ENCODE assay signal across 8 cellular contexts in the genomic region with DNA sequence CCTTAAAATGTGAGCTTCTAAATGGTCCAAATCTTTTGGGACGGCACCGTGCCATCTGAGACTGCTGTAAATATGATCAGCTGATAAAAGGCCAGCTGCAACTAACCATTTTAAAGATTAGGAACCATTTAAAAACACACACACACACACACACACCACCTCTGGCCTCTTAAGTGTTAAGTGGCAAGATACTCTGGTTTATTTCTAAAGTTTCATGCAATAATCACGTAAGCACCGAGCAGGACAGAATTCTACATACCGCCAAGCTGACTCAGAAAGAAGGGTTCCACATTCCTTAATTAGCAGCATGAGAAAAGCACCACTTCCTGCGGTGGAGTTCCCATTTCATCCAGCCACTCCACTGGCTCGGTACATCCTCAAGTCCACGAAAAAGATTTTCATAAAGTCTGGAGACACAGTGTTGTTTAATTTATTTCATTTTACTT. TPM values are rescaled to one million over a fixed set of nuclear protein-coding genes. Genes with fewer than 3 reads are reported as not detected.
A peak's percentile ranks its signal among the peaks of the same experiment; 100 is the strongest.
DNase-seq lines count a peak whose midpoint lies in the region; ATAC-seq and TF ChIP-seq lines count a peak whose summit lies in the region.

No MANE protein-coding gene starts in this region.

- no peaks in the 10 kb centered on the region for H3K36me3 ChIP-seq in SJSA1

- TF ChIP-seq CTCF in HFF-Myc (IDR thresholded peaks at IDR 0.05; ENCODE audit: low read depth, low read length, missing control alignments) (no peak), foreskin keratinocyte (conservative IDR thresholded peaks at IDR 0.05) (no peak)

- ATAC-seq in foreskin keratinocyte: peak; percentile 92
- peak; percentile 9 for ATAC-seq in sciatic nerve

- peaks cover 43% of the 10 kb centered on the region for H3K4me1 ChIP-seq in SJSA1 (replicated peaks)
- peaks cover 20% of the 10 kb centered on the region for H3K4me1 ChIP-seq in foreskin keratinocyte

- H3K4me3 ChIP-seq in HFF-Myc (replicated peaks; ENCODE audit: low read depth, low read length) (no peak overlapping the region), SJSA1 (no peak overlapping the region)

- H3K27me3 ChIP-seq in SJSA1 (replicated peaks) (no peaks in the 10 kb centered on the region), foreskin keratinocyte (no peaks in the 10 kb centered on the region)

- H3K9me3 ChIP-seq in SJSA1 (replicated peaks): no peaks in the 10 kb centered on the region

- intact Hi-C loops in sciatic nerve (cut with DNase I): no loop called here

- DNase-seq in Daoy (ENCODE audit: low read depth) (peak; percentile 93), HFF-Myc (ENCODE audit: extremely low read depth, low read depth) (peak; percentile 94), SJSA1 (ENCODE audit: low read depth in 1 of 2, low spot score in 2 of 2) (peak; percentile 83 to 91), foreskin keratinocyte (peak; percentile 87 to 93), sciatic nerve (ENCODE audit: low spot score) (no peak), NCI-H510A treated with DMSO at 0.1 percent for 48 hours (lab: John Stamatoyannopoulos, UW) (no peak), GDM1 (lab: John Stamatoyannopoulos, UW) (no peak), DMS53 (lab: John Stamatoyannopoulos, UW) (no peak)

- H3K27ac ChIP-seq in SJSA1 (peak overlapping the region; percentile 92), foreskin keratinocyte (peak overlapping the region; percentile 66)

RNA-seq across cellular contexts. Expression of a gene that starts 17.8 kb away (rescaled TPM):
- 6.8 and 9.7 TPM in 2 replicates for total RNA-seq in Daoy (2014; rRNA removed; shearing (Covaris generic))
- 7.7 and 14.1 TPM in 2 replicates for total RNA-seq in SJSA1 (2014; rRNA removed; shearing (Covaris generic))
- total RNA-seq in foreskin keratinocyte: 36.8 and 37.4 TPM in 2 replicates
- 5.1 and 5.9 TPM in 2 replicates for polyA plus RNA-seq in foreskin keratinocyte
- 34.9 TPM for total RNA-seq in sciatic nerve

Comparison
In these comparisons a context has a peak if more than half of its experiments do, and no peak if none do; other contexts are left out.
1. DNase-seq: peak in Daoy (single experiment), HFF-Myc (single experiment), SJSA1 (2 of 2) and foreskin keratinocyte (2 of 2); none in sciatic nerve (single experiment), NCI-H510A treated with DMSO at 0.1 percent for 48 hours (single experiment), GDM1 (single experiment) and DMS53 (single experiment).